In the genomic region with DNA sequence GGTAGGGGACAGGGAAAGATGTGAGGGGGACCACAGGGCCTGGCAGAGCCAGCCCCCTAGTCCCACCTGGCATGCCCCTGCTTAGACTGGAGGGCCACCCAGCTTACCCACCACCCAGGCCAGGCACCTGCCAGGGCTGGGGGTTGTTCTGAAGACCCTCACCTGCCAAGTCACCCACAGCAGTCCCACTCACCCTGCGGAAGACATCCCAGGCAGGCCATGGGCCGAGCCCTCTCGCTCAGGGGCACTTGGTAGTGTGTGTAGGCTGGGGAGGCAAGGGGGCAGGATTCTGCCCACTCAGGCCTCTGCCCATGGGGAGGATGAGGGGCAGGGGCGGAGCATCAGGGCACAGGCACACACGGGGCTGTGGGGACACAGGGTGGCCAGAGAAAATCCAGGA, we compare ENCODE assay signal across 12 cellular contexts. TPM values are rescaled to one million over a fixed set of nuclear protein-coding genes. Genes with fewer than 3 reads are reported as not detected.
A peak's percentile ranks its signal among the peaks of the same experiment; 100 is the strongest.
DNase-seq lines count a peak whose midpoint lies in the region; ATAC-seq and TF ChIP-seq lines count a peak whose summit lies in the region.
"Had no signal": no experiment of that assay in that cellular context is flagged by ENCODE, and none has a peak within 500 bp of the region (broad histone marks: within the 10 kb centered on the region; RNA-seq: fewer than 3 reads in every experiment).

No MANE protein-coding gene starts in this region.

- peak overlapping the region; percentile 21 for H3K4me2 ChIP-seq in fibroblast of lung (ENCODE audit: extremely low read depth, insufficient read depth, low read length)

- 52 to 65% (median 65%) methylated on average over 5 of the region's 5 CpGs for WGBS in ovary, 3 donors
- 68% methylated on average over 5 of the region's 5 CpGs for WGBS in urinary bladder

- peak overlapping the region; percentile 76; the same call in 1 of the 2 replicates for H3K27ac Mint-ChIP-seq in WTC11
- no peak overlapping the region for H3K27ac Mint-ChIP-seq in CD4-positive, alpha-beta T cell
- H3K27ac Mint-ChIP-seq: activated T-cell treated with anti-CD3 and anti-CD28 coated beads, Interleukin-2, amount 50 U/mL, for 24 hours; stimulated activated naive B cell treated with anti-CD40 and anti-IgM and Interleukin-4, amounts not matched to agents 10 μg/mL and 1 μg/mL and 100 μg/mL, for 72 hours had no signal

- no peaks in the 10 kb centered on the region for H3K27me3 ChIP-seq in fibroblast of lung (ENCODE audit: control insufficient read depth, insufficient read depth, low read length)
- no peaks in the 10 kb centered on the region for H3K27me3 ChIP-seq in ovary
- H3K27me3 ChIP-seq in CD4-positive, alpha-beta T cell (ENCODE audit: control insufficient read depth, insufficient read depth, low read length), result no peaks in the 10 kb centered on the region

- peaks cover 28% of the 10 kb centered on the region for H3K79me2 ChIP-seq in fibroblast of lung (ENCODE audit: control insufficient read depth, insufficient read depth, low read length)

- H3K4me3 ChIP-seq in fibroblast of lung (replicated peaks in 1 of 4; ENCODE audit: control extremely low read depth in 1 of 4, insufficient read depth in 1 of 4, low read depth in 3 of 4, low read length in 4 of 4) (no peak overlapping the region), ovary (no peak overlapping the region), urinary bladder (ENCODE audit: low read depth, low read length) (no peak overlapping the region)

- no peak overlapping the region for H2AFZ ChIP-seq in fibroblast of lung (ENCODE audit: low read length)

- H3K9me3 ChIP-seq in fibroblast of lung (ENCODE audit: control insufficient read depth, insufficient read depth, low read depth, low read length), result no peaks in the 10 kb centered on the region
- no peaks in the 10 kb centered on the region for H3K9me3 ChIP-seq in ovary
- no peaks in the 10 kb centered on the region for H3K9me3 ChIP-seq in CD4-positive, alpha-beta T cell (ENCODE audit: control insufficient read depth, low read length)

- no peak for TF ChIP-seq EP300 in ovary (IDR thresholded peaks at IDR 0.05)

- H3K4me1 ChIP-seq in fibroblast of lung (ENCODE audit: control insufficient read depth, extremely low read depth, insufficient read depth, low read length) (peaks cover 33% of the 10 kb centered on the region), ovary (ENCODE audit: insufficient read depth) (peaks cover 33% of the 10 kb centered on the region), urinary bladder (ENCODE audit: insufficient read depth) (no peaks in the 10 kb centered on the region)

- H3K36me3 ChIP-seq in fibroblast of lung (ENCODE audit: control insufficient read depth, insufficient read depth, low read length) (peaks cover 2% of the 10 kb centered on the region), ovary (no peaks in the 10 kb centered on the region), urinary bladder (ENCODE audit: insufficient read depth) (no peaks in the 10 kb centered on the region)

- no peak for ATAC-seq in WTC11
- ATAC-seq in GM21576 (IDR thresholded peaks at IDR 0.05; ENCODE audit: unreplicated experiment), result no peak
- ATAC-seq in HG03025 (IDR thresholded peaks at IDR 0.05; ENCODE audit: low FRiP score, unreplicated experiment), result no peak
- no peak for ATAC-seq in CD4-positive, alpha-beta T cell (ENCODE audit: poor library complexity)
- ATAC-seq: stimulated activated naive B cell treated with anti-CD40 and anti-IgM and Interleukin-4, amounts not matched to agents 10 μg/mL and 1 μg/mL and 100 μg/mL, for 72 hours had no signal

- CTCF ChIA-PET in WTC11 (lab: Charles Lee), result interaction anchor here (1.4 to 1.6 kb wide), 2 partner anchors 29 to 69 kb away, joined by 6 to 8 read pairs; no protein-coding TSS in a partner anchor
- CTCF ChIA-PET in CD4-positive, alpha-beta T cell (lab: Charles Lee), result no interaction called here

- H3K4me1 Mint-ChIP-seq in WTC11, result peaks cover 18% of the 10 kb centered on the region
- H3K4me1 Mint-ChIP-seq in CD4-positive, alpha-beta T cell (ENCODE audit: low read depth), result no peaks in the 10 kb centered on the region

- POLR2A ChIA-PET in WTC11 (lab: Charles Lee), result interaction anchor here (1.0 kb wide), 1 partner anchor 13 kb away, joined by 3 read pairs; no protein-coding TSS in a partner anchor
- POLR2A ChIA-PET in CD4-positive, alpha-beta T cell (lab: Charles Lee), result no interaction called here

- no peaks in the 10 kb centered on the region for H3K27me3 Mint-ChIP-seq in WTC11 (ENCODE audit: low read depth)
- no peaks in the 10 kb centered on the region for H3K27me3 Mint-ChIP-seq in CD4-positive, alpha-beta T cell

- intact Hi-C loops in ovary (cut with DNase I), result loop anchor here in 2 of 4 donors (2.0 to 10.0 kb wide), 3 partner anchors 24 to 346 kb away; no protein-coding TSS in a partner anchor
- intact Hi-C loops in CD4-positive, alpha-beta T cell (cut with DNase I, micrococcal nuclease), result no loop called here

- H4K20me1 ChIP-seq in fibroblast of lung (ENCODE audit: control insufficient read depth, extremely low read depth, insufficient read depth, low read length), result no peaks in the 10 kb centered on the region

- H3K4me3 Mint-ChIP-seq in WTC11, result no peak overlapping the region
- H3K4me3 Mint-ChIP-seq in CD4-positive, alpha-beta T cell, result no peak overlapping the region
- H3K4me3 Mint-ChIP-seq: activated T-cell treated with anti-CD3 and anti-CD28 coated beads, Interleukin-2, amount 50 U/mL, for 24 hours; stimulated activated naive B cell treated with anti-CD40 and anti-IgM and Interleukin-4, amounts not matched to agents 10 μg/mL and 1 μg/mL and 100 μg/mL, for 72 hours had no signal

- no peaks in the 10 kb centered on the region for H3K36me3 Mint-ChIP-seq in WTC11
- no peaks in the 10 kb centered on the region for H3K36me3 Mint-ChIP-seq in CD4-positive, alpha-beta T cell (ENCODE audit: low read depth)
- H3K36me3 Mint-ChIP-seq: stimulated activated naive B cell treated with anti-CD40 and anti-IgM and Interleukin-4, amounts not matched to agents 10 μg/mL and 1 μg/mL and 100 μg/mL, for 72 hours had no signal

- H3K9ac ChIP-seq in fibroblast of lung (ENCODE audit: insufficient read depth, low read length), result no peak overlapping the region

- DNase-seq in WTC11 (ENCODE audit: low spot score) (no peak), fibroblast of lung (ENCODE audit: low read depth in 2 of 2) (no peak), ovary (peak in 1 of 5 donors; percentile 32)
- DNase-seq in CD4-positive, alpha-beta T cell, result no peak
- DNase-seq: activated T-cell treated with anti-CD3 and anti-CD28 coated beads, Interleukin-2, amount 50 U/mL, for 24 hours; NCI-H1092 treated with DMSO at 0.1 percent for 48 hours; NCI-H510A; nephron progenitor cell; stimulated activated naive B cell treated with anti-CD40 and anti-IgM and Interleukin-4, amounts not matched to agents 10 μg/mL and 1 μg/mL and 100 μg/mL, for 72 hours had no signal

- no peaks in the 10 kb centered on the region for H3K9me3 Mint-ChIP-seq in WTC11
- H3K9me3 Mint-ChIP-seq in CD4-positive, alpha-beta T cell, result no peaks in the 10 kb centered on the region
- H3K9me3 Mint-ChIP-seq: activated T-cell treated with anti-CD3 and anti-CD28 coated beads, Interleukin-2, amount 50 U/mL, for 24 hours; nephron progenitor cell; stimulated activated naive B cell treated with anti-CD40 and anti-IgM and Interleukin-4, amounts not matched to agents 10 μg/mL and 1 μg/mL and 100 μg/mL, for 72 hours had no signal

- H3K27ac ChIP-seq in fibroblast of lung (ENCODE audit: insufficient read depth, low read length) (peak overlapping the region; percentile 28), ovary (peak overlapping the region; percentile 78 to 87), urinary bladder (ENCODE audit: low read depth) (peak overlapping the region; percentile 96)
- H3K27ac ChIP-seq in CD4-positive, alpha-beta T cell (ENCODE audit: low read depth, low read length), result no peak overlapping the region

- no peak for TF ChIP-seq POLR2A in ovary (IDR thresholded peaks at IDR 0.05)

- no peak for TF ChIP-seq CTCF in WTC11 (IDR thresholded peaks at IDR 0.05)
- no peak for TF ChIP-seq CTCF in fibroblast of lung (conservative IDR thresholded peaks at IDR 0.05 in 1 of 2, IDR thresholded peaks at IDR 0.05 in 1 of 2; ENCODE audit: low read depth in 1 of 2, low read length in 2 of 2)
- TF ChIP-seq CTCF in ovary (IDR thresholded peaks at IDR 0.05), result no peak
- TF ChIP-seq CTCF in CD4-positive, alpha-beta T cell (IDR thresholded peaks at IDR 0.05), result no peak

TF ChIP-seq in WTC11, 78 proteins besides CTCF, POLR2A, EP300 and RAD21:
- TF ChIP-seq TEAD4 (CRISPR knock-in tag; IDR thresholded peaks at IDR 0.05) (no peak), ZNF263 (CRISPR knock-in tag; IDR thresholded peaks at IDR 0.05; ENCODE audit: low read depth) (no peak)

RNA-seq across cellular contexts. Expression of gene PLCD3, which starts 4.0 kb away (rescaled TPM):
- total RNA-seq in WTC11 (2021), result 45.9 to 55.8 TPM (median 55.8 TPM) in 3 replicates
- 39.3 and 59.8 TPM in 2 replicates for total RNA-seq in fibroblast of lung
- polyA plus RNA-seq in fibroblast of lung, result 32.8 and 52.1 TPM in 2 replicates
- 39.6 and 76.5 TPM in 2 replicates for polyA plus RNA-seq in fibroblast of lung (2012)
- polyA minus RNA-seq in fibroblast of lung (ENCODE audit: low replicate concordance), result 151 and 159 TPM in 2 replicates
- 100 to 1,000 TPM in 2 of 7 donors, 10 to 100 TPM in 5; 33.0 to 166 (median 84.9) TPM for total RNA-seq in ovary
- polyA plus RNA-seq in ovary, result 10 to 100 TPM; 12.1 to 59.3 TPM
- 18.1 TPM for total RNA-seq in urinary bladder
- polyA plus RNA-seq in urinary bladder, result 84.1 TPM
- 1 to 10 TPM; 1.8 to 2.4 TPM for total RNA-seq in CD4-positive, alpha-beta T cell

RNA-seq across cellular contexts. Expression of gene ACBD4, which starts 7.2 kb away (rescaled TPM):
- 12.7 to 21.0 TPM (median 21.0 TPM) in 3 replicates for total RNA-seq in WTC11 (2021)
- total RNA-seq in fibroblast of lung, result 7.7 and 18.0 TPM in 2 replicates
- polyA plus RNA-seq in fibroblast of lung, result 3.0 and 3.4 TPM in 2 replicates
- 5.8 and 6.3 TPM in 2 replicates for polyA plus RNA-seq in fibroblast of lung (2012)
- 4.9 and 8.4 TPM in 2 replicates for polyA minus RNA-seq in fibroblast of lung (ENCODE audit: low replicate concordance)
- 10 to 100 TPM; 12.4 to 24.0 (median 18.5) TPM for total RNA-seq in ovary
- polyA plus RNA-seq in ovary, result 10 to 100 TPM; 11.0 to 24.5 TPM
- 4.5 TPM for total RNA-seq in urinary bladder
- 18.2 TPM for polyA plus RNA-seq in urinary bladder
- 10 to 100 TPM; 24.8 to 26.3 TPM for total RNA-seq in CD4-positive, alpha-beta T cell

RNA-seq across cellular contexts. Expression of gene HEXIM1, which starts 19.9 kb away (rescaled TPM):
- total RNA-seq in WTC11 (2021), result 29.6 to 36.9 TPM (median 35.2 TPM) in 3 replicates
- total RNA-seq in fibroblast of lung, result 9.9 and 10.3 TPM in 2 replicates
- polyA plus RNA-seq in fibroblast of lung, result 11.7 and 12.4 TPM in 2 replicates
- polyA plus RNA-seq in fibroblast of lung (2012), result 20.2 and 20.3 TPM in 2 replicates
- polyA minus RNA-seq in fibroblast of lung (ENCODE audit: low replicate concordance), result 4.3 and 6.1 TPM in 2 replicates
- 10 to 100 TPM; 17.0 to 37.8 (median 27.9) TPM for total RNA-seq in ovary
- polyA plus RNA-seq in ovary, result 10 to 100 TPM; 14.4 to 26.9 TPM
- 19.2 TPM for total RNA-seq in urinary bladder
- polyA plus RNA-seq in urinary bladder, result 22.0 TPM
- total RNA-seq in CD4-positive, alpha-beta T cell, result 10 to 100 TPM; 50.5 to 50.9 TPM

RNA-seq across cellular contexts. Expression of gene HEXIM2, which starts 33.3 kb away (rescaled TPM):
- total RNA-seq in WTC11 (2021), result 11.9 to 16.1 TPM (median 12.2 TPM) in 3 replicates
- 12.8 and 18.7 TPM in 2 replicates for total RNA-seq in fibroblast of lung
- polyA plus RNA-seq in fibroblast of lung, result 1.9 and 2.7 TPM in 2 replicates
- 4.3 and 6.4 TPM in 2 replicates for polyA plus RNA-seq in fibroblast of lung (2012)
- 2.0 and 7.2 TPM in 2 replicates for polyA minus RNA-seq in fibroblast of lung (ENCODE audit: low replicate concordance)
- 1 to 10 TPM; 3.4 to 9.1 (median 5.5) TPM for total RNA-seq in ovary
- polyA plus RNA-seq in ovary, result 1 to 10 TPM; 1.7 to 8.9 TPM
- total RNA-seq in urinary bladder, result 2.0 TPM
- polyA plus RNA-seq in urinary bladder, result 7.9 TPM
- total RNA-seq in CD4-positive, alpha-beta T cell, result 1 to 10 TPM; 1.3 to 1.5 TPM
